8 cellular contexts compared by ENCODE assay signal in genomic region chr7:34928052-34928451, GRCh38.
DNase-seq lines count a peak whose midpoint lies in the region; ATAC-seq and TF ChIP-seq lines count a peak whose summit lies in the region.

No MANE protein-coding gene starts in this region.

- no peaks in the 10 kb centered on the region for H3K36me3 Mint-ChIP-seq in activated CD8-positive, alpha-beta T cell treated with anti-CD3 and anti-CD28 coated beads for 36 hours (ENCODE audit: low read depth)

- TF ChIP-seq CTCF in GM12874 (IDR thresholded peaks at IDR 0.05; ENCODE audit: insufficient read depth, low read depth, low read length) (peak; percentile 57), LNCaP clone FGC (IDR thresholded peaks at IDR 0.05; ENCODE audit: control insufficient read depth, extremely low read depth, insufficient read depth) (peak; percentile 81), foreskin fibroblast (IDR thresholded peaks at IDR 0.05; ENCODE audit: low read depth, low read length) (peak; percentile 53), retinal pigment epithelial cell (conservative IDR thresholded peaks at IDR 0.05; ENCODE audit: low read depth, low read length) (peak; percentile 70)
- peak; percentile 76 for TF ChIP-seq CTCF in activated CD8-positive, alpha-beta T cell treated with anti-CD3 and anti-CD28 coated beads for 36 hours (IDR thresholded peaks at IDR 0.05)

- no peak overlapping the region for H3K27ac Mint-ChIP-seq in activated CD8-positive, alpha-beta T cell treated with anti-CD3 and anti-CD28 coated beads for 36 hours

- intact Hi-C loops in activated CD8-positive, alpha-beta T cell treated with anti-CD3 and anti-CD28 coated beads for 36 hours (cut with micrococcal nuclease): loop anchor here (10.0 kb wide), 1 partner anchor 103 kb away; no protein-coding TSS in a partner anchor

- CTCF ChIA-PET in activated CD8-positive, alpha-beta T cell treated with anti-CD3 and anti-CD28 coated beads for 36 hours (lab: Charles Lee): interaction anchor here (1.0 to 1.5 kb wide), 4 partner anchors 11 to 145 kb away, joined by 3 to 4 read pairs (median 3); no protein-coding TSS in a partner anchor

- peaks cover 1% of the 10 kb centered on the region for H3K9me3 Mint-ChIP-seq in activated CD8-positive, alpha-beta T cell treated with anti-CD3 and anti-CD28 coated beads for 36 hours

- H3K27me3 Mint-ChIP-seq in activated CD8-positive, alpha-beta T cell treated with anti-CD3 and anti-CD28 coated beads for 36 hours: no peaks in the 10 kb centered on the region

- no peak overlapping the region for H3K4me3 ChIP-seq in LNCaP clone FGC (ENCODE audit: low read depth, low read length)
- no peak overlapping the region for H3K4me3 ChIP-seq in foreskin fibroblast (ENCODE audit: low read depth in 1 of 2, low read length in 2 of 2)
- no peak overlapping the region for H3K4me3 ChIP-seq in retinal pigment epithelial cell (ENCODE audit: low read length)

- DNase-seq in LNCaP clone FGC (ENCODE audit: low read depth) (peak; percentile 15), foreskin fibroblast (no peak), retinal pigment epithelial cell (ENCODE audit: low read depth) (no peak), NCI-H2029 treated with DMSO at 0.1 percent for 48 hours (lab: John Stamatoyannopoulos, UW) (no peak)
- peak; percentile 71 for DNase-seq in activated CD8-positive, alpha-beta T cell treated with anti-CD3 and anti-CD28 coated beads for 36 hours

- ATAC-seq in GM21786 (IDR thresholded peaks at IDR 0.05; ENCODE audit: unreplicated experiment) (peak; percentile 71), GM19324 (IDR thresholded peaks at IDR 0.05; ENCODE audit: low FRiP score, unreplicated experiment) (no peak)
- ATAC-seq in activated CD8-positive, alpha-beta T cell treated with anti-CD3 and anti-CD28 coated beads for 36 hours: peak; percentile 39

- POLR2A ChIA-PET in activated CD8-positive, alpha-beta T cell treated with anti-CD3 and anti-CD28 coated beads for 36 hours (lab: Charles Lee): interaction anchor here (0.6 kb wide), 1 partner anchor 144 kb away, joined by 3 read pairs; no protein-coding TSS in a partner anchor

- no peak overlapping the region for H3K4me3 Mint-ChIP-seq in activated CD8-positive, alpha-beta T cell treated with anti-CD3 and anti-CD28 coated beads for 36 hours

- H3K4me1 Mint-ChIP-seq in activated CD8-positive, alpha-beta T cell treated with anti-CD3 and anti-CD28 coated beads for 36 hours (ENCODE audit: low read depth): no peaks in the 10 kb centered on the region

Comparison
In these comparisons a context has a peak if more than half of its experiments do, and no peak if none do; other contexts are left out.
1. DNase-seq: peak in LNCaP clone FGC (single experiment) and activated CD8-positive, alpha-beta T cell treated with anti-CD3 and anti-CD28 coated beads for 36 hours (single experiment); none in foreskin fibroblast (0 of 2), retinal pigment epithelial cell (single experiment) and NCI-H2029 treated with DMSO at 0.1 percent for 48 hours (single experiment).
2. Peak in every context shown above with its lines, with median percentiles within 50 percentile points of each other: CTCF ChIP-seq.